Comparison of ENCODE assay signal across 12 cellular contexts in genomic region chr18:48782381-48782841, GRCh38.
DNase-seq lines count a peak whose midpoint lies in the region; ATAC-seq and TF ChIP-seq lines count a peak whose summit lies in the region.
"Had no signal": no experiment of that assay in that cellular context is flagged by ENCODE, and none has a peak within 500 bp of the region (broad histone marks: within the 10 kb centered on the region; RNA-seq: fewer than 3 reads in every experiment).

No MANE protein-coding gene starts in this region.

- peaks cover 23% of the 10 kb centered on the region for H3K79me2 ChIP-seq in smooth muscle cell (ENCODE audit: low read depth)

- ATAC-seq in right lobe of liver (peak; percentile 2 to 28 (median 15)), GM21390 (IDR thresholded peaks at IDR 0.05; ENCODE audit: unreplicated experiment) (no peak)
- no peak for ATAC-seq in activated naive CD8-positive, alpha-beta T cell treated with anti-CD3 and anti-CD28 coated beads, Interleukin-2, amount 50 U/mL, for 24 hours

- DNase-seq in EH (ENCODE audit: low read depth), result peak; percentile 64
- DNase-seq in right lobe of liver, result peak; percentile 47 to 85 (median 81)
- DNase-seq in smooth muscle cell (lab: John Stamatoyannopoulos, UW; ENCODE audit: unreplicated experiment), result no peak
- no peak for DNase-seq in NCI-H345 treated with DMSO at 0.1 percent for 48 hours (lab: John Stamatoyannopoulos, UW; ENCODE audit: unreplicated experiment)
- no peak for DNase-seq in activated naive CD8-positive, alpha-beta T cell treated with anti-CD3 and anti-CD28 coated beads, Interleukin-2, amount 50 U/mL, for 24 hours
- no peak for DNase-seq in CD4-positive, alpha-beta memory T cell
- DNase-seq: NCI-H2171 treated with DMSO at 0.1 percent for 48 hours; SIG-M5; stimulated activated CD4-positive, alpha-beta T cell treated with anti-CD3 and anti-CD28 coated beads, Interleukin-4, amount 100 ng/mL, for 24 hours had no signal

- H3K9ac ChIP-seq in smooth muscle cell (ENCODE audit: low read depth), result peak overlapping the region; percentile 82

- H3K9me3 ChIP-seq in right lobe of liver, result no peaks in the 10 kb centered on the region
- no peaks in the 10 kb centered on the region for H3K9me3 ChIP-seq in smooth muscle cell (replicated peaks; ENCODE audit: low read depth)
- H3K9me3 ChIP-seq in CD4-positive, alpha-beta memory T cell (ENCODE audit: control insufficient read depth in 1 of 2, low read length in 2 of 2), result no peaks in the 10 kb centered on the region

- H2AFZ ChIP-seq in smooth muscle cell (ENCODE audit: low read depth), result no peak overlapping the region

- H3K27ac ChIP-seq in cingulate gyrus (ENCODE audit: low read depth, low read length) (peak overlapping the region; percentile 44), right lobe of liver (peak overlapping the region; percentile 90 to 96 (median 94)), smooth muscle cell (ENCODE audit: low read depth) (peak overlapping the region; percentile 97)
- H3K27ac ChIP-seq in CD4-positive, alpha-beta memory T cell (ENCODE audit: low read depth, low read length), result no peak overlapping the region
- H3K27ac ChIP-seq: C4-2B had no signal

- peaks cover 0 to 61% (median 25%) of the 10 kb centered on the region in 4 donors for H3K4me1 ChIP-seq in right lobe of liver
- peaks cover 62% of the 10 kb centered on the region for H3K4me1 ChIP-seq in smooth muscle cell (ENCODE audit: low read depth)
- peaks cover 26% of the 10 kb centered on the region for H3K4me1 ChIP-seq in CD4-positive, alpha-beta memory T cell (ENCODE audit: insufficient read depth, low read length)

- peak overlapping the region in 2 of 3 donors; percentile 31 to 32 for H3K4me3 ChIP-seq in right lobe of liver
- no peak overlapping the region for H3K4me3 ChIP-seq in smooth muscle cell
- H3K4me3 ChIP-seq in CD4-positive, alpha-beta memory T cell (ENCODE audit: low read length in 2 of 2), result no peak overlapping the region

- peaks cover 43% of the 10 kb centered on the region for H3K4me1 Mint-ChIP-seq in activated naive CD8-positive, alpha-beta T cell treated with anti-CD3 and anti-CD28 coated beads, Interleukin-2, amount 50 U/mL, for 24 hours
- peaks cover 14 to 23% (median 18%) of the 10 kb centered on the region in 4 donors for H3K4me1 Mint-ChIP-seq in CD4-positive, alpha-beta memory T cell

- no peaks in the 10 kb centered on the region for H3K36me3 Mint-ChIP-seq in activated naive CD8-positive, alpha-beta T cell treated with anti-CD3 and anti-CD28 coated beads, Interleukin-2, amount 50 U/mL, for 24 hours (ENCODE audit: low read depth)
- no peaks in the 10 kb centered on the region for H3K36me3 Mint-ChIP-seq in CD4-positive, alpha-beta memory T cell

- H3K9me3 Mint-ChIP-seq in activated naive CD8-positive, alpha-beta T cell treated with anti-CD3 and anti-CD28 coated beads, Interleukin-2, amount 50 U/mL, for 24 hours, result no peaks in the 10 kb centered on the region
- H3K9me3 Mint-ChIP-seq in CD4-positive, alpha-beta memory T cell, result no peaks in the 10 kb centered on the region

- H3K27me3 ChIP-seq in right lobe of liver (no peaks in the 10 kb centered on the region), smooth muscle cell (ENCODE audit: low read depth) (no peaks in the 10 kb centered on the region)
- H3K27me3 ChIP-seq in CD4-positive, alpha-beta memory T cell (ENCODE audit: insufficient read depth, low read length), result no peaks in the 10 kb centered on the region

- no peaks in the 10 kb centered on the region for H3K27me3 Mint-ChIP-seq in activated naive CD8-positive, alpha-beta T cell treated with anti-CD3 and anti-CD28 coated beads, Interleukin-2, amount 50 U/mL, for 24 hours
- no peaks in the 10 kb centered on the region for H3K27me3 Mint-ChIP-seq in CD4-positive, alpha-beta memory T cell

- 21% methylated on average over 6 of the region's 10 CpGs for WGBS in right lobe of liver (ENCODE audit: insufficient coverage, low coverage, low lambda C conversion rate, missing lambda C conversion rate)
- WGBS in smooth muscle cell (ENCODE audit: low lambda C conversion rate), result 26% methylated on average over 10 of the region's 10 CpGs

- intact Hi-C loops in right lobe of liver (cut with DNase I), result loop anchor here (10.0 kb wide), 2 partner anchors 152 to 162 kb away; no protein-coding TSS in a partner anchor
- intact Hi-C loops in CD4-positive, alpha-beta memory T cell (cut with micrococcal nuclease), result no loop called here

- H3K36me3 ChIP-seq in right lobe of liver, result peaks cover 0 to 2% (median 0%) of the 10 kb centered on the region in 4 donors
- H3K36me3 ChIP-seq in smooth muscle cell (ENCODE audit: low read depth), result no peaks in the 10 kb centered on the region
- H3K36me3 ChIP-seq in CD4-positive, alpha-beta memory T cell (ENCODE audit: insufficient read depth, low read length), result no peaks in the 10 kb centered on the region

- H3K4me2 ChIP-seq in smooth muscle cell, result peak overlapping the region; percentile 69

- H3K4me3 Mint-ChIP-seq in activated naive CD8-positive, alpha-beta T cell treated with anti-CD3 and anti-CD28 coated beads, Interleukin-2, amount 50 U/mL, for 24 hours, result no peak overlapping the region
- H3K4me3 Mint-ChIP-seq in CD4-positive, alpha-beta memory T cell, result no peak overlapping the region

- H4K20me1 ChIP-seq in smooth muscle cell (ENCODE audit: low read depth), result no peaks in the 10 kb centered on the region

- no peak overlapping the region for H3K27ac Mint-ChIP-seq in activated naive CD8-positive, alpha-beta T cell treated with anti-CD3 and anti-CD28 coated beads, Interleukin-2, amount 50 U/mL, for 24 hours
- no peak overlapping the region for H3K27ac Mint-ChIP-seq in CD4-positive, alpha-beta memory T cell

- POLR2A ChIA-PET in CD4-positive, alpha-beta memory T cell (lab: Charles Lee; ENCODE audit: partially characterized antibody), result interaction anchor here (2.2 kb wide), 1 partner anchor 169 kb away, joined by 4 read pairs; the partner anchor contains the start of gene SMAD7

- TF ChIP-seq CTCF in right lobe of liver (IDR thresholded peaks at IDR 0.05) (no peak), smooth muscle cell (IDR thresholded peaks at IDR 0.05; ENCODE audit: borderline replicate concordance, insufficient read depth, poor library complexity, severe bottlenecking) (no peak)

- CTCF ChIA-PET in CD4-positive, alpha-beta memory T cell (lab: Charles Lee; ENCODE audit: partially characterized antibody), result interaction anchor here (1.3 to 1.5 kb wide), 4 partner anchors 7 to 397 kb away, joined by 3 to 5 read pairs (median 4); no protein-coding TSS in a partner anchor

- no peak for TF ChIP-seq POLR2A in right lobe of liver (IDR thresholded peaks at IDR 0.05)

- H3F3A ChIP-seq in smooth muscle cell (ENCODE audit: low read depth), result peaks cover 44% of the 10 kb centered on the region

Comparison
In these comparisons a context has a peak if more than half of its experiments do, and no peak if none do; other contexts are left out.
1. DNase-seq: peak in EH (single experiment) and right lobe of liver (3 of 3); none in smooth muscle cell (single experiment), NCI-H345 treated with DMSO at 0.1 percent for 48 hours (single experiment), activated naive CD8-positive, alpha-beta T cell treated with anti-CD3 and anti-CD28 coated beads, Interleukin-2, amount 50 U/mL, for 24 hours (single experiment) and CD4-positive, alpha-beta memory T cell (0 of 5).
2. ATAC-seq: peak in right lobe of liver (4 of 4); none in GM21390 (single experiment) and activated naive CD8-positive, alpha-beta T cell treated with anti-CD3 and anti-CD28 coated beads, Interleukin-2, amount 50 U/mL, for 24 hours (single experiment).
3. H3K4me3 ChIP-seq: peak in right lobe of liver (2 of 3); none in smooth muscle cell (single experiment) and CD4-positive, alpha-beta memory T cell (0 of 2).